In genomic region chr1:29460211-29460610, GRCh38 we compare ENCODE assay signal across 26 cellular contexts.
DNase-seq lines count a peak whose midpoint lies in the region; ATAC-seq and TF ChIP-seq lines count a peak whose summit lies in the region.
"Had no signal": no experiment of that assay in that cellular context is flagged by ENCODE, and none has a peak within 500 bp of the region (broad histone marks: within the 10 kb centered on the region; RNA-seq: fewer than 3 reads in every experiment).

No MANE protein-coding gene starts in this region.

- H3K36me3 ChIP-seq in WERI-Rb-1 (no peaks in the 10 kb centered on the region), osteoblast (ENCODE audit: insufficient read depth, low read length) (no peaks in the 10 kb centered on the region), tibial artery (no peaks in the 10 kb centered on the region)
- H3K36me3 ChIP-seq: BE2C, HAP-1 had no signal

- no peaks in the 10 kb centered on the region for H4K20me1 ChIP-seq in osteoblast (ENCODE audit: insufficient read depth, low read length)

- H2AFZ ChIP-seq in osteoblast (ENCODE audit: low read length): no peak overlapping the region
- H2AFZ ChIP-seq: GM23338, PC-9 had no signal

- H3K4me3 ChIP-seq in WERI-Rb-1 (ENCODE audit: low read depth, low read length): no peak overlapping the region
- no peak overlapping the region for H3K4me3 ChIP-seq in osteoblast (ENCODE audit: insufficient read depth, low read length)
- no peak overlapping the region for H3K4me3 ChIP-seq in tibial artery
- H3K4me3 ChIP-seq: GM23338, HAP-1, K562, PC-9 had no signal

- no peak overlapping the region for H3K4me2 ChIP-seq in osteoblast (ENCODE audit: insufficient read depth, low read length)
- H3K4me2 ChIP-seq: GM23338, PC-9 had no signal

- intact Hi-C loops in tibial artery (cut with DNase I; ENCODE audit: low total_unique reads): no loop called here

- peaks cover 6% of the 10 kb centered on the region for H3K9me3 ChIP-seq in WERI-Rb-1 (ENCODE audit: severe bottlenecking)
- no peaks in the 10 kb centered on the region for H3K9me3 ChIP-seq in osteoblast (ENCODE audit: low read depth, low read length)
- peaks cover 0 to 8% (median 5%) of the 10 kb centered on the region in 3 donors for H3K9me3 ChIP-seq in tibial artery
- H3K9me3 ChIP-seq: BE2C, HAP-1 had no signal

- no peaks in the 10 kb centered on the region for H3K4me1 ChIP-seq in osteoblast (ENCODE audit: insufficient read depth, low read length)
- no peaks in the 10 kb centered on the region for H3K4me1 ChIP-seq in tibial artery
- H3K4me1 ChIP-seq: BE2C, HAP-1 had no signal

- no peak for TF ChIP-seq CTCF in WERI-Rb-1 (IDR thresholded peaks at IDR 0.05; ENCODE audit: low read depth, low read length)
- TF ChIP-seq CTCF in osteoblast (IDR thresholded peaks at IDR 0.05; ENCODE audit: extremely low read depth, low read depth, low read length): no peak
- no peak for TF ChIP-seq CTCF in tibial artery (IDR thresholded peaks at IDR 0.05)

- no peaks in the 10 kb centered on the region for H3K79me2 ChIP-seq in osteoblast (ENCODE audit: insufficient read depth, low read length)

- no peaks in the 10 kb centered on the region for H3K27me3 ChIP-seq in WERI-Rb-1 (ENCODE audit: insufficient read depth, low read depth, severe bottlenecking)
- no peaks in the 10 kb centered on the region for H3K27me3 ChIP-seq in osteoblast (ENCODE audit: insufficient read depth, low read length)
- peaks cover 0 to 51% of the 10 kb centered on the region in 2 donors for H3K27me3 ChIP-seq in tibial artery
- H3K27me3 ChIP-seq: BE2C had no signal

- DNase-seq in activated effector memory CD4-positive, alpha-beta T cell treated with anti-CD3 and anti-CD28 coated beads, Interleukin-2, amount 50 U/mL, for 16 hours: peak; percentile 44
- no peak for DNase-seq in activated effector memory CD4-positive, alpha-beta T cell treated with Interleukin-2 at 50 U/mL for 16 hours
- DNase-seq in WERI-Rb-1: no peak
- DNase-seq in osteoblast (ENCODE audit: insufficient read length, low spot score, missing footprints): peak; percentile 19
- DNase-seq in tibial artery: peak; percentile 9 to 42
- no peak for DNase-seq in 8988T
- DNase-seq: ACHN, BE2C, DMS79 treated with DMSO at 0.1 percent for 48 hours, GF-D8, Kasumi-1, MV-4-11, NCI-H1105 treated with DMSO at 0.1 percent for 48 hours, NCI-H146, NCI-H1930, NCI-H2107, NCI-H446 treated with DMSO at 0.1 percent for 48 hours, NCI-H526, PC-9, Right ventricle myocardium superior, RPMI8226 had no signal

- ATAC-seq in HG03175 (IDR thresholded peaks at IDR 0.05; ENCODE audit: unreplicated experiment): no peak
- ATAC-seq: GM23338, K562 had no signal

- peak overlapping the region; percentile 49 for H3K27ac ChIP-seq in WERI-Rb-1
- no peak overlapping the region for H3K27ac ChIP-seq in osteoblast (ENCODE audit: low read depth, low read length)
- no peak overlapping the region for H3K27ac ChIP-seq in tibial artery
- H3K27ac ChIP-seq: 22Rv1, PC-9 had no signal

Comparison
In these comparisons a context has a peak if more than half of its experiments do, and no peak if none do; other contexts are left out.
1. DNase-seq: peak in activated effector memory CD4-positive, alpha-beta T cell treated with anti-CD3 and anti-CD28 coated beads, Interleukin-2, amount 50 U/mL, for 16 hours (single experiment), osteoblast (single experiment) and tibial artery (2 of 2); none in activated effector memory CD4-positive, alpha-beta T cell treated with Interleukin-2 at 50 U/mL for 16 hours (single experiment), WERI-Rb-1 (single experiment) and 8988T (single experiment).